24 cellular contexts compared by ENCODE assay signal in the genomic region with DNA sequence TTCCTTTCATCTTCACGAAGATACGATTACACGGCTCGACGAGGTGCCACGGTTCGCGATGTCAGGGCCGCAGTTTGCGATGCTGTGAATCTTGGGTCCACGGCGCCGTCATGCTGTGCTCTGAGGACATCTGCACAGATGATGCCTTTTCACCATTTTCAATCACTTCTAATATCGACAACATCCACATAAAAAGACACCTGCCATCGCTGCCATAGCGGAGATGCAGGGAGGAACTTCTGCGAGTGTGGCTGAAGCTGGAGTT. TPM values are rescaled to one million over a fixed set of nuclear protein-coding genes. Genes with fewer than 3 reads are reported as not detected.
DNase-seq lines count a peak whose midpoint lies in the region; ATAC-seq, FAIRE-seq and TF ChIP-seq lines count a peak whose summit lies in the region.
"Had no signal": no experiment of that assay in that cellular context is flagged by ENCODE, and none has a peak within 500 bp of the region (broad histone marks: within the 10 kb centered on the region; RNA-seq: fewer than 3 reads in every experiment).

No MANE protein-coding gene starts in this region.

- H3K36me3 Mint-ChIP-seq in neural crest cell (ENCODE audit: low read depth) = no peaks in the 10 kb centered on the region
- H3K36me3 Mint-ChIP-seq in progenitor cell of endocrine pancreas (ENCODE audit: insufficient read depth) = no peaks in the 10 kb centered on the region
- H3K36me3 Mint-ChIP-seq in chondrocyte (ENCODE audit: low read depth) = peaks cover 1% of the 10 kb centered on the region

- no peak for TF ChIP-seq RAD21 in HepG2 (CRISPR knock-in tag; IDR thresholded peaks at IDR 0.05)

- no peak overlapping the region for H3K9ac ChIP-seq in HepG2 (ENCODE audit: insufficient read depth, low read depth, low read length)

- H4K20me1 ChIP-seq in HepG2 (ENCODE audit: insufficient read depth, low read length) = no peaks in the 10 kb centered on the region

- no peak overlapping the region for H2AFZ ChIP-seq in HepG2 (ENCODE audit: low read length)

- no peaks in the 10 kb centered on the region for H3K36me3 ChIP-seq in HepG2 (replicated peaks in 1 of 2; ENCODE audit: control insufficient read depth in 1 of 2, insufficient read depth in 2 of 2, low read length in 2 of 2)
- peaks cover 0 to 2% (median 0%) of the 10 kb centered on the region in 4 donors for H3K36me3 ChIP-seq in right lobe of liver
- H3K36me3 ChIP-seq: MG63, SJCRH30 had no signal

- DNase-seq in HepG2 (ENCODE audit: low spot score) (no peak), right lobe of liver (no peak), neural crest cell (ENCODE audit: low read depth, low spot score) (no peak), NCI-H82 (lab: John Stamatoyannopoulos, UW) (no peak), progenitor cell of endocrine pancreas (ENCODE audit: low spot score, unreplicated experiment) (no peak), chondrocyte (ENCODE audit: low spot score) (no peak)
- DNase-seq: ACHN; Calu3; DMS153; DND-41; GOT3; KG1; MG63; NCI-H2029; NCI-H446; NCI-H524 treated with DMSO at 0.1 percent for 48 hours; NCI-H774; NK-92 treated with Interleukin-12 subunit alpha and Interleukin-12 subunit beta, amount 100 ng/mL, for 24 hours; PC-3 had no signal

- H3K9me3 Mint-ChIP-seq in neural crest cell (no peaks in the 10 kb centered on the region), progenitor cell of endocrine pancreas (ENCODE audit: low read depth) (no peaks in the 10 kb centered on the region), chondrocyte (ENCODE audit: low read depth) (no peaks in the 10 kb centered on the region)

- no peak for TF ChIP-seq CTCF in HepG2 (CRISPR knock-in tag; IDR thresholded peaks at IDR 0.05)
- no peak for TF ChIP-seq CTCF in right lobe of liver (IDR thresholded peaks at IDR 0.05)
- TF ChIP-seq CTCF in neural crest cell (conservative IDR thresholded peaks at IDR 0.05) = no peak
- TF ChIP-seq CTCF in progenitor cell of endocrine pancreas (IDR thresholded peaks at IDR 0.05; ENCODE audit: unreplicated experiment) = no peak
- TF ChIP-seq CTCF in chondrocyte (IDR thresholded peaks at IDR 0.05) = no peak

- no peak overlapping the region for H3K4me2 ChIP-seq in HepG2 (ENCODE audit: low read depth, low read length)

- BruUV-seq in HepG2 (replicated peaks; lab: Mats Ljungman, UMichigan) = no TSS peak

- H3K27ac Mint-ChIP-seq in neural crest cell (ENCODE audit: unreplicated experiment) (no peak overlapping the region), progenitor cell of endocrine pancreas (no peak overlapping the region), chondrocyte (ENCODE audit: unreplicated experiment) (no peak overlapping the region)

- POLR2A ChIA-PET in HepG2 (lab: Yijun Ruan, JAX) = no interaction called here

- H3K27ac ChIP-seq in HepG2 (ENCODE audit: extremely low read length, insufficient read depth, low read length) (no peak overlapping the region), right lobe of liver (no peak overlapping the region)
- H3K27ac ChIP-seq: 22Rv1, SJCRH30 had no signal

- H3K4me1 Mint-ChIP-seq in neural crest cell (peaks cover 4% of the 10 kb centered on the region), progenitor cell of endocrine pancreas (ENCODE audit: low read depth) (no peaks in the 10 kb centered on the region), chondrocyte (ENCODE audit: low read depth) (no peaks in the 10 kb centered on the region)

- H3K4me1 ChIP-seq in HepG2 (ENCODE audit: insufficient read depth, low read length) = peaks cover 29% of the 10 kb centered on the region
- H3K4me1 ChIP-seq in right lobe of liver = no peaks in the 10 kb centered on the region
- H3K4me1 ChIP-seq: SJCRH30 had no signal

- H3K27me3 ChIP-seq in HepG2 (ENCODE audit: control insufficient read depth in 1 of 2, insufficient read depth in 2 of 2, low read length in 2 of 2) = peaks cover 0 to 5% of the 10 kb centered on the region in 2 experiments; a peak in 1 of 5 replicates
- H3K27me3 ChIP-seq in right lobe of liver = no peaks in the 10 kb centered on the region
- H3K27me3 ChIP-seq: MG63, SJCRH30 had no signal

- H3K9me3 ChIP-seq in HepG2 (ENCODE audit: low read length) = no peaks in the 10 kb centered on the region
- H3K9me3 ChIP-seq in right lobe of liver = no peaks in the 10 kb centered on the region
- H3K9me3 ChIP-seq: MG63, SJCRH30 had no signal

- H3K27me3 Mint-ChIP-seq in neural crest cell (ENCODE audit: low read depth) = peaks cover 4% of the 10 kb centered on the region
- H3K27me3 Mint-ChIP-seq in progenitor cell of endocrine pancreas = no peaks in the 10 kb centered on the region
- H3K27me3 Mint-ChIP-seq in chondrocyte (ENCODE audit: low read depth) = no peaks in the 10 kb centered on the region

- ATAC-seq in HepG2 = no peak
- no peak for ATAC-seq in right lobe of liver
- ATAC-seq: Right ventricle myocardium inferior, SK-N-SH treated with all-trans-retinoic acid at 6 μM for 48 hours had no signal

- CTCF ChIA-PET in HepG2 (lab: Yijun Ruan, JAX; ENCODE audit: low intra/inter-chr PET ratio, low total read pairs) = no interaction called here

- in situ Hi-C loops in HepG2 (cut with HindIII; ENCODE audit: extremely low pct_ligation_motif_present, low pct_unique_long_range_greater_than_20kb) = loop anchor here (5.0 kb wide), 1 partner anchor 349 kb away; no protein-coding TSS in a partner anchor

- TF ChIP-seq EP300 in HepG2 (IDR thresholded peaks at IDR 0.05; ENCODE audit: low read depth in 2 of 2, low read length in 2 of 2) (no peak), HepG2 (CRISPR knock-in tag; IDR thresholded peaks at IDR 0.05; ENCODE audit: borderline replicate concordance) (no peak)

- peak overlapping the region; percentile 18 for H3K4me3 Mint-ChIP-seq in neural crest cell
- H3K4me3 Mint-ChIP-seq in progenitor cell of endocrine pancreas (ENCODE audit: low read depth) = no peak overlapping the region
- H3K4me3 Mint-ChIP-seq in chondrocyte (ENCODE audit: unreplicated experiment) = no peak overlapping the region

- intact Hi-C loops in HepG2 (cut with micrococcal nuclease; ENCODE audit: unreplicated experiment) (loop anchor here (5.0 kb wide), 2 partner anchors 39 to 349 kb away; partner anchors contain the start of genes GALNS and TRAPPC2L), right lobe of liver (cut with DNase I) (loop anchor here in 1 of 2 donors (10.0 kb wide), 2 partner anchors 46 to 346 kb away; partner anchors contain the start of gene PABPN1L)

- no peak for FAIRE-seq in HepG2 (lab: Jason Lieb, UNC)
- FAIRE-seq: GM12892 had no signal

- H3K4me3 ChIP-seq in HepG2 (replicated peaks in 1 of 3; ENCODE audit: insufficient read depth in 1 of 3, low read depth in 2 of 3, low read length in 3 of 3) (no peak overlapping the region), right lobe of liver (no peak overlapping the region)
- H3K4me3 ChIP-seq: MG63, SJCRH30 had no signal

- 69% methylated on average over 17 of the region's 17 CpGs for WGBS in HepG2 (ENCODE audit: low lambda C conversion rate)
- WGBS in right lobe of liver (ENCODE audit: insufficient coverage, low coverage, low lambda C conversion rate, missing lambda C conversion rate) = 90% methylated on average over 13 of the region's 17 CpGs

- H3K79me2 ChIP-seq in HepG2 (ENCODE audit: insufficient read depth, low read length) = no peaks in the 10 kb centered on the region

- TF ChIP-seq POLR2A in HepG2 (IDR thresholded peaks at IDR 0.05; ENCODE audit: insufficient read depth in 1 of 2, low read depth in 2 of 2, low read length in 2 of 2) (no peak), right lobe of liver (IDR thresholded peaks at IDR 0.05) (no peak)

RNA-seq across cellular contexts. Expression of gene APRT, which starts 6.8 kb away (rescaled TPM):
- total RNA-seq in HepG2 (2016; rRNA removed; fragmentation: Illumina TruSeq; extraction: Trizol) = 242 and 274 TPM in 2 replicates
- 163 and 167 TPM in 2 replicates for total RNA-seq in HepG2 (2016; cell fraction: cytosol; rRNA removed; fragmentation: Illumina TruSeq; extraction: Trizol; ENCODE audit: low read depth)
- total RNA-seq in HepG2 (2016; cell fraction: insoluble cytoplasmic fraction; rRNA removed; fragmentation: Illumina TruSeq; extraction: Trizol) = 238 and 275 TPM in 2 replicates
- total RNA-seq in HepG2 (2016; cell fraction: membrane; rRNA removed; fragmentation: Illumina TruSeq; extraction: Trizol) = 188 and 208 TPM in 2 replicates
- 99.7 and 110 TPM in 2 replicates for total RNA-seq in HepG2 (2016; cell fraction: nucleus; rRNA removed; fragmentation: Illumina TruSeq; extraction: Trizol)
- 155 and 210 TPM in 2 replicates for polyA plus RNA-seq in HepG2 (2011; rRNA removed)
- 94.2 and 153 TPM in 2 replicates for polyA plus RNA-seq in HepG2 (2011; cell fraction: cytosol; rRNA removed)
- polyA plus RNA-seq in HepG2 (2011; cell fraction: nucleus; rRNA removed) = 101 and 126 TPM in 2 replicates
- 136 and 175 TPM in 2 replicates for polyA plus RNA-seq in HepG2 (2012)
- polyA plus RNA-seq in HepG2 (2016; cell fraction: cytosol; fragmentation: Illumina TruSeq; extraction: Trizol; ENCODE audit: low read depth) = 172 and 184 TPM in 2 replicates
- 339 and 349 TPM in 2 replicates for polyA plus RNA-seq in HepG2 (2016; cell fraction: insoluble cytoplasmic fraction; fragmentation: Illumina TruSeq; extraction: Trizol; ENCODE audit: low read depth)
- 196 and 203 TPM in 2 replicates for polyA plus RNA-seq in HepG2 (2016; cell fraction: membrane; fragmentation: Illumina TruSeq; extraction: Trizol; ENCODE audit: low read depth)
- 192 and 201 TPM in 2 replicates for polyA plus RNA-seq in HepG2 (2016; cell fraction: nucleus; fragmentation: Illumina TruSeq; extraction: Trizol; ENCODE audit: insufficient read depth, low read depth)
- 83.2 and 86.7 TPM in 2 replicates for polyA minus RNA-seq in HepG2 (2011; rRNA and poly(A)+ RNA removed; ENCODE audit: low replicate concordance)
- polyA minus RNA-seq in HepG2 (2011; cell fraction: cytosol; rRNA and poly(A)+ RNA removed) = 75.3 and 84.8 TPM in 2 replicates
- polyA minus RNA-seq in HepG2 (2011; cell fraction: nucleus; rRNA and poly(A)+ RNA removed) = 35.7 and 49.8 TPM in 2 replicates
- total RNA-seq in right lobe of liver = 100 to 1,000 TPM in 2 of 6 experiments, 10 to 100 TPM in 4; 61.4 to 120 (median 74.1) TPM
- 114 and 116 TPM in 2 replicates for total RNA-seq in neural crest cell
- 100 and 115 TPM in 2 replicates for total RNA-seq in progenitor cell of endocrine pancreas
- total RNA-seq in chondrocyte = 68.8 to 90.2 TPM (median 70.7 TPM) in 3 replicates

RNA-seq across cellular contexts. Expression of gene CDT1, which starts 15.0 kb away (rescaled TPM):
- total RNA-seq in HepG2 (2016; rRNA removed; fragmentation: Illumina TruSeq; extraction: Trizol) = 16.5 and 23.1 TPM in 2 replicates
- total RNA-seq in HepG2 (2016; cell fraction: cytosol; rRNA removed; fragmentation: Illumina TruSeq; extraction: Trizol; ENCODE audit: low read depth) = 14.3 and 18.2 TPM in 2 replicates
- 15.0 and 21.7 TPM in 2 replicates for total RNA-seq in HepG2 (2016; cell fraction: insoluble cytoplasmic fraction; rRNA removed; fragmentation: Illumina TruSeq; extraction: Trizol)
- total RNA-seq in HepG2 (2016; cell fraction: membrane; rRNA removed; fragmentation: Illumina TruSeq; extraction: Trizol) = 30.9 and 31.0 TPM in 2 replicates
- total RNA-seq in HepG2 (2016; cell fraction: nucleus; rRNA removed; fragmentation: Illumina TruSeq; extraction: Trizol) = 12.6 and 18.8 TPM in 2 replicates
- 17.9 and 23.8 TPM in 2 replicates for polyA plus RNA-seq in HepG2 (2011; rRNA removed)
- polyA plus RNA-seq in HepG2 (2011; cell fraction: cytosol; rRNA removed) = 15.0 and 37.3 TPM in 2 replicates
- 29.6 and 46.8 TPM in 2 replicates for polyA plus RNA-seq in HepG2 (2011; cell fraction: nucleus; rRNA removed)
- polyA plus RNA-seq in HepG2 (2012) = 13.5 and 17.6 TPM in 2 replicates
- polyA plus RNA-seq in HepG2 (2016; cell fraction: cytosol; fragmentation: Illumina TruSeq; extraction: Trizol; ENCODE audit: low read depth) = 18.5 and 24.2 TPM in 2 replicates
- polyA plus RNA-seq in HepG2 (2016; cell fraction: insoluble cytoplasmic fraction; fragmentation: Illumina TruSeq; extraction: Trizol; ENCODE audit: low read depth) = 22.4 and 29.0 TPM in 2 replicates
- polyA plus RNA-seq in HepG2 (2016; cell fraction: membrane; fragmentation: Illumina TruSeq; extraction: Trizol; ENCODE audit: low read depth) = 25.4 and 37.1 TPM in 2 replicates
- 34.6 and 39.8 TPM in 2 replicates for polyA plus RNA-seq in HepG2 (2016; cell fraction: nucleus; fragmentation: Illumina TruSeq; extraction: Trizol; ENCODE audit: insufficient read depth, low read depth)
- polyA minus RNA-seq in HepG2 (2011; rRNA and poly(A)+ RNA removed; ENCODE audit: low replicate concordance) = 25.0 and 71.0 TPM in 2 replicates
- polyA minus RNA-seq in HepG2 (2011; cell fraction: cytosol; rRNA and poly(A)+ RNA removed) = 28.6 and 52.8 TPM in 2 replicates
- polyA minus RNA-seq in HepG2 (2011; cell fraction: nucleus; rRNA and poly(A)+ RNA removed) = 6.7 and 8.8 TPM in 2 replicates
- total RNA-seq in right lobe of liver = 1 to 10 TPM in 2 of 6 experiments, under 1 TPM in 4; 0.22 to 9.6 (median 0.42) TPM
- 79.6 and 79.9 TPM in 2 replicates for total RNA-seq in neural crest cell
- 22.8 and 25.3 TPM in 2 replicates for total RNA-seq in progenitor cell of endocrine pancreas
- 2.9 to 11.7 TPM (median 3.7 TPM) in 3 replicates for total RNA-seq in chondrocyte

RNA-seq across cellular contexts. Expression of gene PIEZO1, which starts 33.5 kb away (rescaled TPM):
- total RNA-seq in HepG2 (2016; rRNA removed; fragmentation: Illumina TruSeq; extraction: Trizol) = 32.5 and 85.0 TPM in 2 replicates
- 42.1 and 42.4 TPM in 2 replicates for total RNA-seq in HepG2 (2016; cell fraction: cytosol; rRNA removed; fragmentation: Illumina TruSeq; extraction: Trizol; ENCODE audit: low read depth)
- 27.7 and 89.8 TPM in 2 replicates for total RNA-seq in HepG2 (2016; cell fraction: insoluble cytoplasmic fraction; rRNA removed; fragmentation: Illumina TruSeq; extraction: Trizol)
- total RNA-seq in HepG2 (2016; cell fraction: membrane; rRNA removed; fragmentation: Illumina TruSeq; extraction: Trizol) = 37.0 TPM in 2 replicates
- 117 and 146 TPM in 2 replicates for total RNA-seq in HepG2 (2016; cell fraction: nucleus; rRNA removed; fragmentation: Illumina TruSeq; extraction: Trizol)
- polyA plus RNA-seq in HepG2 (2011; rRNA removed) = 67.9 and 93.5 TPM in 2 replicates
- 42.8 and 69.2 TPM in 2 replicates for polyA plus RNA-seq in HepG2 (2011; cell fraction: cytosol; rRNA removed)
- polyA plus RNA-seq in HepG2 (2011; cell fraction: nucleus; rRNA removed) = 643 and 860 TPM in 2 replicates
- polyA plus RNA-seq in HepG2 (2012) = 52.4 and 78.3 TPM in 2 replicates
- 12.7 and 13.6 TPM in 2 replicates for polyA plus RNA-seq in HepG2 (2016; cell fraction: cytosol; fragmentation: Illumina TruSeq; extraction: Trizol; ENCODE audit: low read depth)
- 33.4 and 36.7 TPM in 2 replicates for polyA plus RNA-seq in HepG2 (2016; cell fraction: insoluble cytoplasmic fraction; fragmentation: Illumina TruSeq; extraction: Trizol; ENCODE audit: low read depth)
- polyA plus RNA-seq in HepG2 (2016; cell fraction: membrane; fragmentation: Illumina TruSeq; extraction: Trizol; ENCODE audit: low read depth) = 20.6 and 22.7 TPM in 2 replicates
- 296 and 336 TPM in 2 replicates for polyA plus RNA-seq in HepG2 (2016; cell fraction: nucleus; fragmentation: Illumina TruSeq; extraction: Trizol; ENCODE audit: insufficient read depth, low read depth)
- polyA minus RNA-seq in HepG2 (2011; rRNA and poly(A)+ RNA removed; ENCODE audit: low replicate concordance) = 101 and 184 TPM in 2 replicates
- polyA minus RNA-seq in HepG2 (2011; cell fraction: cytosol; rRNA and poly(A)+ RNA removed) = 44.8 and 52.9 TPM in 2 replicates
- polyA minus RNA-seq in HepG2 (2011; cell fraction: nucleus; rRNA and poly(A)+ RNA removed) = 89.5 and 109 TPM in 2 replicates
- 10 to 100 TPM; 48.9 to 91.9 (median 64.4) TPM for total RNA-seq in right lobe of liver
- total RNA-seq in neural crest cell = 17.8 and 20.7 TPM in 2 replicates
- 37.7 and 44.7 TPM in 2 replicates for total RNA-seq in progenitor cell of endocrine pancreas
- total RNA-seq in chondrocyte = 134 to 209 TPM (median 208 TPM) in 3 replicates

RNA-seq across cellular contexts. Expression of gene GALNS, which starts 38.2 kb away (rescaled TPM):
- total RNA-seq in HepG2 (2016; rRNA removed; fragmentation: Illumina TruSeq; extraction: Trizol) (2.8 and 9.2 TPM in 2 replicates), right lobe of liver (10 to 100 TPM in 5 of 6 experiments, 1 to 10 TPM in 1; 9.2 to 20.6 (median 16.5) TPM), neural crest cell (19.7 and 20.1 TPM in 2 replicates), progenitor cell of endocrine pancreas (32.7 and 34.6 TPM in 2 replicates), chondrocyte (34.1 to 36.6 TPM (median 34.6 TPM) in 3 replicates)
- 3.6 and 3.7 TPM in 2 replicates for total RNA-seq in HepG2 (2016; cell fraction: cytosol; rRNA removed; fragmentation: Illumina TruSeq; extraction: Trizol; ENCODE audit: low read depth)
- total RNA-seq in HepG2 (2016; cell fraction: insoluble cytoplasmic fraction; rRNA removed; fragmentation: Illumina TruSeq; extraction: Trizol) = 2.6 and 11.0 TPM in 2 replicates
- 4.2 and 5.1 TPM in 2 replicates for total RNA-seq in HepG2 (2016; cell fraction: membrane; rRNA removed; fragmentation: Illumina TruSeq; extraction: Trizol)
- 12.2 and 14.1 TPM in 2 replicates for total RNA-seq in HepG2 (2016; cell fraction: nucleus; rRNA removed; fragmentation: Illumina TruSeq; extraction: Trizol)
- 9.5 and 9.8 TPM in 2 replicates for polyA plus RNA-seq in HepG2 (2011; rRNA removed)
- polyA plus RNA-seq in HepG2 (2011; cell fraction: cytosol; rRNA removed) = 7.1 and 10.3 TPM in 2 replicates
- 30.6 and 39.2 TPM in 2 replicates for polyA plus RNA-seq in HepG2 (2011; cell fraction: nucleus; rRNA removed)
- 8.2 and 13.0 TPM in 2 replicates for polyA plus RNA-seq in HepG2 (2012)
- polyA plus RNA-seq in HepG2 (2016; cell fraction: cytosol; fragmentation: Illumina TruSeq; extraction: Trizol; ENCODE audit: low read depth) = 2.4 and 2.8 TPM in 2 replicates
- 4.4 and 4.7 TPM in 2 replicates for polyA plus RNA-seq in HepG2 (2016; cell fraction: insoluble cytoplasmic fraction; fragmentation: Illumina TruSeq; extraction: Trizol; ENCODE audit: low read depth)
- polyA plus RNA-seq in HepG2 (2016; cell fraction: membrane; fragmentation: Illumina TruSeq; extraction: Trizol; ENCODE audit: low read depth) = 4.1 and 4.7 TPM in 2 replicates
- 27.3 and 29.9 TPM in 2 replicates for polyA plus RNA-seq in HepG2 (2016; cell fraction: nucleus; fragmentation: Illumina TruSeq; extraction: Trizol; ENCODE audit: insufficient read depth, low read depth)
- 11.5 and 13.9 TPM in 2 replicates for polyA minus RNA-seq in HepG2 (2011; rRNA and poly(A)+ RNA removed; ENCODE audit: low replicate concordance)
- polyA minus RNA-seq in HepG2 (2011; cell fraction: cytosol; rRNA and poly(A)+ RNA removed) = 5.2 and 6.1 TPM in 2 replicates
- 13.4 and 18.0 TPM in 2 replicates for polyA minus RNA-seq in HepG2 (2011; cell fraction: nucleus; rRNA and poly(A)+ RNA removed)

RNA-seq across cellular contexts. Expression of gene TRAPPC2L, which starts 38.4 kb away (rescaled TPM):
- total RNA-seq in HepG2 (2016; rRNA removed; fragmentation: Illumina TruSeq; extraction: Trizol) (107 and 158 TPM in 2 replicates), right lobe of liver (10 to 100 TPM; 15.1 to 25.5 (median 20.1) TPM), neural crest cell (89.8 and 95.1 TPM in 2 replicates), progenitor cell of endocrine pancreas (74.9 and 86.2 TPM in 2 replicates), chondrocyte (42.7 to 55.8 TPM (median 52.5 TPM) in 3 replicates)
- total RNA-seq in HepG2 (2016; cell fraction: cytosol; rRNA removed; fragmentation: Illumina TruSeq; extraction: Trizol; ENCODE audit: low read depth) = 39.7 and 49.5 TPM in 2 replicates
- 117 and 161 TPM in 2 replicates for total RNA-seq in HepG2 (2016; cell fraction: insoluble cytoplasmic fraction; rRNA removed; fragmentation: Illumina TruSeq; extraction: Trizol)
- 55.4 and 64.8 TPM in 2 replicates for total RNA-seq in HepG2 (2016; cell fraction: membrane; rRNA removed; fragmentation: Illumina TruSeq; extraction: Trizol)
- 54.9 and 68.3 TPM in 2 replicates for total RNA-seq in HepG2 (2016; cell fraction: nucleus; rRNA removed; fragmentation: Illumina TruSeq; extraction: Trizol)
- 94.9 and 96.3 TPM in 2 replicates for polyA plus RNA-seq in HepG2 (2011; rRNA removed)
- 49.7 and 65.0 TPM in 2 replicates for polyA plus RNA-seq in HepG2 (2011; cell fraction: cytosol; rRNA removed)
- 60.0 and 63.3 TPM in 2 replicates for polyA plus RNA-seq in HepG2 (2011; cell fraction: nucleus; rRNA removed)
- 72.5 and 94.4 TPM in 2 replicates for polyA plus RNA-seq in HepG2 (2012)
- 51.9 and 69.2 TPM in 2 replicates for polyA plus RNA-seq in HepG2 (2016; cell fraction: cytosol; fragmentation: Illumina TruSeq; extraction: Trizol; ENCODE audit: low read depth)
- 217 and 222 TPM in 2 replicates for polyA plus RNA-seq in HepG2 (2016; cell fraction: insoluble cytoplasmic fraction; fragmentation: Illumina TruSeq; extraction: Trizol; ENCODE audit: low read depth)
- polyA plus RNA-seq in HepG2 (2016; cell fraction: membrane; fragmentation: Illumina TruSeq; extraction: Trizol; ENCODE audit: low read depth) = 75.4 and 76.3 TPM in 2 replicates
- 124 and 134 TPM in 2 replicates for polyA plus RNA-seq in HepG2 (2016; cell fraction: nucleus; fragmentation: Illumina TruSeq; extraction: Trizol; ENCODE audit: insufficient read depth, low read depth)
- polyA minus RNA-seq in HepG2 (2011; rRNA and poly(A)+ RNA removed; ENCODE audit: low replicate concordance) = 63.0 and 105 TPM in 2 replicates
- polyA minus RNA-seq in HepG2 (2011; cell fraction: cytosol; rRNA and poly(A)+ RNA removed) = 10.9 and 13.1 TPM in 2 replicates
- polyA minus RNA-seq in HepG2 (2011; cell fraction: nucleus; rRNA and poly(A)+ RNA removed) = 45.4 and 54.3 TPM in 2 replicates
